1 cellular context compared by ENCODE assay signal in the genomic region with DNA sequence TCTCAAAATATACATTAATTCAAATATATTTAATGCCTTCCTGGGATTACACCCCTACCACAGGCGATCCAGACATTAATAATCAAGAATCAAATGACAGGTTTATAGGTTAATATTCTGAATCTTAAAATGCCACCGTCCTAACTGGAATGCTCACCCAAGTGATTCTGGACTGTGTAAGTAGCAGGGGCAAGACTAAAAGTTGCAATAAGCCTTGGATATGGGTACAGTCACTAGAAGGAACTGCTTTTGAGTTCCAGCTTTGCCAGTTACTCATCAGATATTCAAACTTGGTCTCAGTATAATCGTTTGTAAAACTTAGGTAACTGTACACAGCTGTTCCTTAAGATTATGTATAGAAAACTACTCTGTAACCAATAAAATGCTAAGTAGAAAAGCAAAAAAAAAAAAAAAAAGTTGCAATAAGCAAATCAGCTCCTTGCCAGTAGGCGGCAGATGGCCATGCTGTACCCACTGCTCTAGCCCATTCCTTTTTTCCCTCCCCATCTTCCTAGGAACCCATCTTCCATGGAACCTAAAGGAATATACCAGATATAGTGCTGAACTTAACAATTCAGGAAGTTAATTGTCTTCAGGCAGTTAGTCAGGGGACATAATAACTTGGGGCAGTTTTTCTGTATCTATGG.
TF ChIP-seq lines count a peak whose summit lies in the region.

No MANE protein-coding gene starts in this region.

TF ChIP-seq in H1, 55 proteins besides CTCF, POLR2A, EP300 and RAD21:
- no peak for TF ChIP-seq SUZ12 (IDR thresholded peaks at IDR 0.05; ENCODE audit: low read length)
- TF ChIP-seq CHD1 (IDR thresholded peaks at IDR 0.05; ENCODE audit: low read depth, low read length): no peak
- TF ChIP-seq, protein P1, sequence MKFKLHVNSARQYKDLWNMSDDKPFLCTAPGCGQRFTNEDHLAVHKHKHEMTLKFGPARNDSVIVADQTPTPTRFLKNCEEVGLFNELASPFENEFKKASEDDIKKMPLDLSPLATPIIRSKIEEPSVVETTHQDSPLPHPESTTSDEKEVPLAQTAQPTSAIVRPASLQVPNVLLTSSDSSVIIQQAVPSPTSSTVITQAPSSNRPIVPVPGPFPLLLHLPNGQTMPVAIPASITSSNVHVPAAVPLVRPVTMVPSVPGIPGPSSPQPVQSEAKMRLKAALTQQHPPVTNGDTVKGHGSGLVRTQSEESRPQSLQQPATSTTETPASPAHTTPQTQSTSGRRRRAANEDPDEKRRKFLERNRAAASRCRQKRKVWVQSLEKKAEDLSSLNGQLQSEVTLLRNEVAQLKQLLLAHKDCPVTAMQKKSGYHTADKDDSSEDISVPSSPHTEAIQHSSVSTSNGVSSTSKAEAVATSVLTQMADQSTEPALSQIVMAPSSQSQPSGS (IDR thresholded peaks at IDR 0.05; ENCODE audit: low read length): no peak
- TF ChIP-seq, protein P2, sequence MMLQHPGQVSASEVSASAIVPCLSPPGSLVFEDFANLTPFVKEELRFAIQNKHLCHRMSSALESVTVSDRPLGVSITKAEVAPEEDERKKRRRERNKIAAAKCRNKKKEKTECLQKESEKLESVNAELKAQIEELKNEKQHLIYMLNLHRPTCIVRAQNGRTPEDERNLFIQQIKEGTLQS (IDR thresholded peaks at IDR 0.05; ENCODE audit: insufficient read depth, low read depth, low read length): no peak
- TF ChIP-seq SIRT6 (IDR thresholded peaks at IDR 0.05; ENCODE audit: low read length): no peak
- TF ChIP-seq RBBP5 (IDR thresholded peaks at IDR 0.05; ENCODE audit: borderline replicate concordance, low read depth, low read length): no peak
- no peak for TF ChIP-seq RXRA (IDR thresholded peaks at IDR 0.05; ENCODE audit: insufficient read depth, low read depth, low read length)
- no peak for TF ChIP-seq NRF1 (IDR thresholded peaks at IDR 0.05; ENCODE audit: low read depth, low read length)
- TF ChIP-seq CBX5 (IDR thresholded peaks at IDR 0.05; ENCODE audit: low read depth, low read length): no peak
- no peak for TF ChIP-seq BCL11A (IDR thresholded peaks at IDR 0.05; ENCODE audit: low read depth in 2 of 2, low read length in 2 of 2)
- no peak for TF ChIP-seq FOSL1 (IDR thresholded peaks at IDR 0.05; ENCODE audit: insufficient read depth, low read depth, low read length)
- no peak for TF ChIP-seq POU5F1 (IDR thresholded peaks at IDR 0.05; ENCODE audit: low read depth, low read length)
- no peak for TF ChIP-seq BRCA1 (IDR thresholded peaks at IDR 0.05; ENCODE audit: low read depth, low read length)
TF ChIP-seq in H1: peak in this region for 0.
